8 cellular contexts compared by ENCODE assay signal in genomic region chr10:87660484-87661133, GRCh38. TPM values are rescaled to one million over a fixed set of nuclear protein-coding genes. Genes with fewer than 3 reads are reported as not detected.
DNase-seq lines count a peak whose midpoint lies in the region; ATAC-seq, FAIRE-seq and TF ChIP-seq lines count a peak whose summit lies in the region.

No MANE protein-coding gene starts in this region.

- intact Hi-C loops in ovary (cut with DNase I) = loop anchor here in 1 of 4 donors (5.0 kb wide), 1 partner anchor 37 kb away; no protein-coding TSS in a partner anchor
- intact Hi-C loops in posterior cingulate gyrus (cut with DNase I) = no loop called here

- H3K79me2 ChIP-seq in GM23338 (replicated peaks; ENCODE audit: insufficient read depth) = peaks cover 45% of the 10 kb centered on the region

- H3K36me3 Mint-ChIP-seq in GM23338 (ENCODE audit: low read depth) = peaks cover 11% of the 10 kb centered on the region; the same call in 2 of the 3 replicates
- no peaks in the 10 kb centered on the region for H3K36me3 Mint-ChIP-seq in T-cell

- peaks cover 57% of the 10 kb centered on the region for H3K4me1 Mint-ChIP-seq in GM23338
- peaks cover 12 to 14% (median 12%) of the 10 kb centered on the region in 3 donors for H3K4me1 Mint-ChIP-seq in T-cell

- H3K4me2 ChIP-seq in GM23338 = peak overlapping the region; percentile 98

- 7 to 19% (median 8%) methylated on average over 12 of the region's 12 CpGs for WGBS in ovary, 3 donors

- no peak for TF ChIP-seq POLR2A in ovary (IDR thresholded peaks at IDR 0.05)

- H3K27me3 Mint-ChIP-seq in GM23338 (ENCODE audit: insufficient read depth, low read depth, poor library complexity) (peaks cover 10% of the 10 kb centered on the region), T-cell (peaks cover 44 to 53% of the 10 kb centered on the region in 2 donors)

- no peaks in the 10 kb centered on the region; the same call in 1 of the 2 replicates for H4K20me1 ChIP-seq in GM23338 (replicated peaks; ENCODE audit: insufficient read depth)

- peak overlapping the region; percentile 90 for H3K4me3 Mint-ChIP-seq in GM23338
- peak overlapping the region; percentile 69 to 77 (median 75) for H3K4me3 Mint-ChIP-seq in T-cell

- DNase-seq in GM23338 (ENCODE audit: low spot score) (no peak), T-cell (no peak), fibroblast of the aortic adventitia (ENCODE audit: low read depth) (peak; percentile 79), ovary (peak; percentile 42 to 71 (median 56)), HTR-8/SVneo (ENCODE audit: insufficient read length, low spot score) (no peak), posterior cingulate gyrus (no peak), SW 1271 (lab: John Stamatoyannopoulos, UW) (no peak)

- H3K9me2 ChIP-seq in GM23338 (ENCODE audit: insufficient read depth) = no peaks in the 10 kb centered on the region

- TF ChIP-seq EP300 in ovary (IDR thresholded peaks at IDR 0.05) = no peak

- TF ChIP-seq CTCF in GM23338 (conservative IDR thresholded peaks at IDR 0.05; ENCODE audit: low read depth in 2 of 2) (no peak), fibroblast of the aortic adventitia (IDR thresholded peaks at IDR 0.05; ENCODE audit: insufficient read depth, low read length) (no peak), ovary (IDR thresholded peaks at IDR 0.05) (no peak)

- POLR2A ChIA-PET in T-cell (lab: Charles Lee) = no interaction called here

- H3K9me3 Mint-ChIP-seq in GM23338 = no peaks in the 10 kb centered on the region; the same call in 2 of the 3 replicates
- H3K9me3 Mint-ChIP-seq in T-cell = no peaks in the 10 kb centered on the region

- peak overlapping the region; percentile 48; the same call in 1 of the 2 replicates for H3K27ac Mint-ChIP-seq in GM23338
- H3K27ac Mint-ChIP-seq in T-cell = peak overlapping the region in 1 of 2 donors; percentile 25

- H3K4me1 ChIP-seq in GM23338 (ENCODE audit: insufficient read depth) = peaks cover 42% of the 10 kb centered on the region
- peaks cover 9% of the 10 kb centered on the region for H3K4me1 ChIP-seq in ovary (ENCODE audit: insufficient read depth)

- no peak for FAIRE-seq in HTR-8/SVneo (lab: Jason Lieb, UNC)

- peak overlapping the region; percentile 96 for H3K4me3 ChIP-seq in GM23338
- H3K4me3 ChIP-seq in fibroblast of the aortic adventitia (ENCODE audit: low read depth, low read length) = peak overlapping the region; percentile 94
- peak overlapping the region; percentile 84 for H3K4me3 ChIP-seq in ovary

- peak overlapping the region; percentile 82; the same call in 1 of the 2 replicates for H2AFZ ChIP-seq in GM23338

- H3K27ac ChIP-seq in GM23338 (ENCODE audit: low read depth) = peak overlapping the region; percentile 35; the same call in 1 of the 2 replicates
- H3K27ac ChIP-seq in ovary = peak overlapping the region; percentile 54 to 87

- H3K9me3 ChIP-seq in ovary = no peaks in the 10 kb centered on the region

- H3F3A ChIP-seq in GM23338 (replicated peaks; ENCODE audit: low read depth) = 0 out of 2 replicates have a peak, but pooled peaks cover 3% of the 10 kb centered on the region

- ATAC-seq in GM23338 (no peak), T-cell (replicated peaks in 1 of 4) (no peak), HG03139 (IDR thresholded peaks at IDR 0.05; ENCODE audit: unreplicated experiment) (no peak)

- H3K36me3 ChIP-seq in GM23338 (ENCODE audit: insufficient read depth) (no peaks in the 10 kb centered on the region), ovary (no peaks in the 10 kb centered on the region)

- CTCF ChIA-PET in T-cell (lab: Charles Lee) = interaction anchor here in 1 of 2 donors (0.6 to 1.3 kb wide), 2 partner anchors 128 to 387 kb away, joined by 3 read pairs; no protein-coding TSS in a partner anchor

- H3K27me3 ChIP-seq in GM23338 (ENCODE audit: insufficient read depth) (no peaks in the 10 kb centered on the region), ovary (no peaks in the 10 kb centered on the region)

TF ChIP-seq in GM23338, 12 proteins besides CTCF, POLR2A, EP300 and RAD21 (continues in another document):
- TF ChIP-seq REST (IDR thresholded peaks at IDR 0.05; ENCODE audit: unreplicated experiment) = no peak
- no peak for TF ChIP-seq ETS1 (IDR thresholded peaks at IDR 0.05)
- TF ChIP-seq JUNB (IDR thresholded peaks at IDR 0.05; ENCODE audit: unreplicated experiment) = no peak
- TF ChIP-seq NANOG (IDR thresholded peaks at IDR 0.05; ENCODE audit: borderline replicate concordance) = no peak
- no peak for TF ChIP-seq CREB1 (CRISPR knock-in tag; IDR thresholded peaks at IDR 0.05; ENCODE audit: low read depth)
- no peak for TF ChIP-seq EZH2phosphoT487 (IDR thresholded peaks at IDR 0.05; ENCODE audit: unreplicated experiment)

RNA-seq across cellular contexts. Expression of gene PAPSS2, which starts 0.9 kb away (rescaled TPM):
- 17.1 and 19.6 TPM in 2 replicates for total RNA-seq in GM23338 (2014; rRNA removed; shearing (Covaris generic))
- polyA plus RNA-seq in GM23338 (2016; fragmentation: Nextera tagmentation; extraction: Ambion mirVana) (12.9 and 13.2 TPM in 2 replicates), ovary (100 to 1,000 TPM in 1 of 2 donors, 10 to 100 TPM in 1; 25.5 to 102 TPM)
- total RNA-seq in T-cell (1 to 10 TPM in 1 of 5 donors, under 1 TPM in 2, not detected in 2; 0.35 to 1.8 (median 0.61) TPM), fibroblast of the aortic adventitia (ENCODE audit: low replicate concordance) (26.2 and 96.9 TPM in 2 replicates), ovary (10 to 100 TPM; 18.0 to 59.5 (median 42.5) TPM)

Comparison
In these comparisons a context has a peak if more than half of its experiments do, and no peak if none do; other contexts are left out.
1. DNase-seq: peak in fibroblast of the aortic adventitia (single experiment) and ovary (5 of 5); none in GM23338 (single experiment), T-cell (0 of 34), HTR-8/SVneo (single experiment), posterior cingulate gyrus (0 of 10) and SW 1271 (0 of 2).
2. Peak in every context shown above with its lines, with median percentiles within 50 percentile points of each other: H3K4me3 ChIP-seq.